10 cellular contexts compared by ENCODE assay signal in genomic region chr4:99821918-99822503, GRCh38. TPM values are rescaled to one million over a fixed set of nuclear protein-coding genes. Genes with fewer than 3 reads are reported as not detected.
A peak's percentile ranks its signal among the peaks of the same experiment; 100 is the strongest.
DNase-seq lines count a peak whose midpoint lies in the region; ATAC-seq, FAIRE-seq and TF ChIP-seq lines count a peak whose summit lies in the region.
"Had no signal": no experiment of that assay in that cellular context is flagged by ENCODE, and none has a peak within 500 bp of the region (broad histone marks: within the 10 kb centered on the region; RNA-seq: fewer than 3 reads in every experiment).

No MANE protein-coding gene starts in this region.

- in situ Hi-C loops in HAP-1 (cut with MboI; ENCODE audit: low sequenced_read_pairs): no loop called here

- no peaks in the 10 kb centered on the region for H3K9me3 ChIP-seq in HAP-1

- FAIRE-seq in GM12892 (lab: Jason Lieb, UNC): peak; percentile 97

- H3K4me3 Mint-ChIP-seq in activated naive CD8-positive, alpha-beta T cell treated with anti-CD3 and anti-CD28 coated beads, Interleukin-2, amount 50 U/mL, for 24 hours: peak overlapping the region; percentile 20

- H3K27me3 ChIP-seq in HAP-1 (ENCODE audit: low read depth): no peaks in the 10 kb centered on the region; the same call in 1 of the 2 replicates

- H3K36me3 Mint-ChIP-seq in activated naive CD8-positive, alpha-beta T cell treated with anti-CD3 and anti-CD28 coated beads, Interleukin-2, amount 50 U/mL, for 24 hours (ENCODE audit: low read depth): peaks cover 31% of the 10 kb centered on the region

- ATAC-seq in GM21423 (IDR thresholded peaks at IDR 0.05; ENCODE audit: unreplicated experiment): peak; percentile 81
- ATAC-seq in HG03457 (IDR thresholded peaks at IDR 0.05; ENCODE audit: unreplicated experiment): peak; percentile 82
- peak; percentile 20 for ATAC-seq in activated naive CD8-positive, alpha-beta T cell treated with anti-CD3 and anti-CD28 coated beads, Interleukin-2, amount 50 U/mL, for 24 hours

- no peaks in the 10 kb centered on the region for H3K36me3 ChIP-seq in HAP-1 (replicated peaks)

- H3K4me1 Mint-ChIP-seq in activated naive CD8-positive, alpha-beta T cell treated with anti-CD3 and anti-CD28 coated beads, Interleukin-2, amount 50 U/mL, for 24 hours: peaks cover 82% of the 10 kb centered on the region

- H3K4me1 ChIP-seq in HAP-1: no peaks in the 10 kb centered on the region

- no peak overlapping the region for H3K4me3 ChIP-seq in HAP-1

- H3K27me3 Mint-ChIP-seq in activated naive CD8-positive, alpha-beta T cell treated with anti-CD3 and anti-CD28 coated beads, Interleukin-2, amount 50 U/mL, for 24 hours: no peaks in the 10 kb centered on the region

- TF ChIP-seq POLR2A in GM12892 (IDR thresholded peaks at IDR 0.05; ENCODE audit: low read depth, low read length): no peak

- DNase-seq in GM12892 (ENCODE audit: insufficient read length) (no peak), COLO668 (lab: John Stamatoyannopoulos, UW; ENCODE audit: unreplicated experiment) (no peak), hypothalamus (lab: John Stamatoyannopoulos, UW) (no peak), HAP-1 (ENCODE audit: low spot score in 2 of 2) (no peak), occipital lobe (lab: John Stamatoyannopoulos, UW) (no peak)
- no peak for DNase-seq in activated naive CD8-positive, alpha-beta T cell treated with anti-CD3 and anti-CD28 coated beads, Interleukin-2, amount 50 U/mL, for 24 hours
- DNase-seq: amniotic stem cell, NCI-H69 had no signal

- H3K9me3 Mint-ChIP-seq in activated naive CD8-positive, alpha-beta T cell treated with anti-CD3 and anti-CD28 coated beads, Interleukin-2, amount 50 U/mL, for 24 hours: no peaks in the 10 kb centered on the region

- peak overlapping the region; percentile 61 for H3K27ac Mint-ChIP-seq in activated naive CD8-positive, alpha-beta T cell treated with anti-CD3 and anti-CD28 coated beads, Interleukin-2, amount 50 U/mL, for 24 hours

RNA-seq across cellular contexts. Expression of gene DAPP1, which starts 5.4 kb away (rescaled TPM):
- polyA plus RNA-seq in GM12892 (2012; ENCODE audit: missing spikeins): 40.2 TPM
- 0.94 TPM for total RNA-seq in occipital lobe

Comparison
In these comparisons a context has a peak if more than half of its experiments do, and no peak if none do; other contexts are left out.
1. ATAC-seq: peak in every context shown above with its lines; median percentile 82 in HG03457; 81 in GM21423; 20 in activated naive CD8-positive, alpha-beta T cell treated with anti-CD3 and anti-CD28 coated beads, Interleukin-2, amount 50 U/mL, for 24 hours.